In the genomic region with DNA sequence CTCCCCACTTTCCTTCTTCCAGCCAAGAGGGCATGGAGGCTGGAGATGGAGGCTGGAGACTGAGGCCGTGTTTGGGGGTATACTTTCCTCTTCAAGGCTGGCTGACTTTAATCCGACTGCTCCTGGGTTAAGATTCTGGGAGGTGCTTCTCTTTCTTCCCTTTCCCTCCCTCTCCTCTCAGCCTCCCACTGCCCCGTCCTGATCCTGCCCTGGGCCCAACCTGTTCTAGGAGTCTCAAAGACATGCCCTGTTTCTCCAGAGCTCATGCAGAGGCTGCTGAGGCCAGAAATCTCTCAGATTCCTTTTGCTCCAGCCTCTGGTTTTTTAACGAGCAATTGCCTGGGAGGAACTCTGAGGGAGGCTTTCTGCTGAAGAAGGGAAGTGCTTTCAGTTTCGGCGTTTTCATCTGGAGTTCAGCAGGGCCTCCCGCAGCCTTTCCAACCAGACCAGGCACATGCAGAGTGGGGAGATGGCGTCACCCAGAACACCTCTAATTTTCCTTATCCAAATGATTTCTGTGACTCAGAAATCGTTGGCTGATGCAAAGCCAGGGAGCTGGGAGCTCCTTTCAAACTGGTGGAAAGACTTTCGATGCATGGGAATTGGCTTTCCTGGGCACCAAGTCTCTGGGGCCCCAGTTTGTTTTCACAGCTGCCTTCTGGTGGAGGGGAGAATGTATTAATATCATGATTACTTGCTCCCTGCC, we compare ENCODE assay signal across 9 cellular contexts. TPM values are rescaled to one million over a fixed set of nuclear protein-coding genes. Genes with fewer than 3 reads are reported as not detected.
DNase-seq lines count a peak whose midpoint lies in the region; ATAC-seq and TF ChIP-seq lines count a peak whose summit lies in the region.
"Had no signal": no experiment of that assay in that cellular context is flagged by ENCODE, and none has a peak within 500 bp of the region (broad histone marks: within the 10 kb centered on the region; RNA-seq: fewer than 3 reads in every experiment).

No MANE protein-coding gene starts in this region.

- H4K5ac ChIP-seq in IMR-90 (ENCODE audit: low read depth, low read length) = peak overlapping the region; percentile 82

- peak overlapping the region; percentile 75 for H2BK120ac ChIP-seq in IMR-90 (ENCODE audit: low read depth, low read length)

- no peaks in the 10 kb centered on the region for H3K79me1 ChIP-seq in IMR-90 (ENCODE audit: low read depth in 1 of 2, low read length in 2 of 2)

- no CpG with 5 or more reads among the region's 10 CpGs for WGBS in IMR-90 (ENCODE audit: extremely low coverage in 2 of 2, insufficient read length in 1 of 2), 2 experiments
- WGBS in tibial nerve, 2 donors = 9 to 36% methylated on average over 8 to 10 of the region's 10 CpGs

- intact Hi-C loops in IMR-90 (cut with micrococcal nuclease) = loop anchor here (5.0 to 10.0 kb wide), 2 partner anchors 104 to 408 kb away; a partner anchor contains a TSS
- intact Hi-C loops in ascending aorta (cut with DNase I) = loop anchor here (5.0 kb wide), 2 partner anchors 72 to 102 kb away; a partner anchor contains a TSS
- intact Hi-C loops in lower lobe of right lung (cut with DNase I) = no loop called here

- DNase-seq in Ammon's horn (ENCODE audit: low spot score) = peak; percentile 21
- peak; percentile 81 for DNase-seq in IMR-90
- DNase-seq in ascending aorta (ENCODE audit: low spot score in 2 of 2) = peak; percentile 20 to 78
- DNase-seq in lower lobe of right lung = no peak
- DNase-seq in tibial nerve (ENCODE audit: low spot score in 2 of 2) = peak; percentile 23 to 34
- no peak for DNase-seq in cerebellar nuclear complex (lab: John Stamatoyannopoulos, UW)

- H2BK20ac ChIP-seq in IMR-90 (ENCODE audit: low read depth, low read length) = peak overlapping the region; percentile 31

- H2BK5ac ChIP-seq in IMR-90 (ENCODE audit: low read depth, low read length, poor library complexity, severe bottlenecking) = peak overlapping the region; percentile 6

- H3K36me3 ChIP-seq in IMR-90 (ENCODE audit: control insufficient read depth, insufficient read depth, low read length) (no peaks in the 10 kb centered on the region), ascending aorta (no peaks in the 10 kb centered on the region), lower lobe of right lung (no peaks in the 10 kb centered on the region), tibial nerve (no peaks in the 10 kb centered on the region)

- no peaks in the 10 kb centered on the region for H3K9me1 ChIP-seq in IMR-90 (ENCODE audit: insufficient read depth, low read length)

- peak overlapping the region; percentile 41 for H4K91ac ChIP-seq in IMR-90 (ENCODE audit: insufficient read depth, low read depth, low read length)

- TF ChIP-seq RAD21 in IMR-90 (IDR thresholded peaks at IDR 0.05; ENCODE audit: low read length) = no peak

- peak overlapping the region; percentile 55; the same call in 1 of the 3 replicates for H2BK15ac ChIP-seq in IMR-90 (ENCODE audit: low read depth, low read length)

- TF ChIP-seq POLR2A in IMR-90 (IDR thresholded peaks at IDR 0.05; ENCODE audit: low read depth, low read length) (no peak), tibial nerve (IDR thresholded peaks at IDR 0.05) (no peak)

- H4K8ac ChIP-seq in IMR-90 (ENCODE audit: low read depth in 2 of 2, low read length in 2 of 2) = peak overlapping the region; percentile 66; a peak in 3 of 4 replicates

- peak overlapping the region; percentile 69 for H2AFZ ChIP-seq in IMR-90 (replicated peaks; ENCODE audit: low read length, poor library complexity)

- H2AK9ac ChIP-seq in IMR-90 (replicated peaks; ENCODE audit: low read depth, low read length, poor library complexity) = peak overlapping the region; percentile 6

- H3K56ac ChIP-seq in IMR-90 (ENCODE audit: extremely low read depth, insufficient read depth, low read length) = peak overlapping the region; percentile 44; the same call in 1 of the 2 replicates

- H3K27me3 ChIP-seq in IMR-90 (ENCODE audit: control insufficient read depth, insufficient read depth, low read length) = no peaks in the 10 kb centered on the region
- H3K27me3 ChIP-seq in ascending aorta = no peaks in the 10 kb centered on the region
- no peaks in the 10 kb centered on the region for H3K27me3 ChIP-seq in lower lobe of right lung (ENCODE audit: low read depth)
- no peaks in the 10 kb centered on the region for H3K27me3 ChIP-seq in tibial nerve

- CTCF ChIA-PET in IMR-90 (lab: Yijun Ruan, JAX) = no interaction called here

- H3K9ac ChIP-seq in IMR-90 (ENCODE audit: low read depth, low read length) = peak overlapping the region; percentile 63

- H4K20me1 ChIP-seq in IMR-90 (ENCODE audit: insufficient read depth, low read length) = no peaks in the 10 kb centered on the region

- no TSS peak for BruUV-seq in IMR-90 (replicated peaks; lab: Mats Ljungman, UMichigan)

- POLR2A ChIA-PET in IMR-90 (lab: Charles Lee; ENCODE audit: unreplicated experiment) = no interaction called here

- no peak for TF ChIP-seq CTCF in IMR-90 (conservative IDR thresholded peaks at IDR 0.05; ENCODE audit: low read depth, low read length)
- TF ChIP-seq CTCF in ascending aorta (IDR thresholded peaks at IDR 0.05) = no peak
- TF ChIP-seq CTCF in lower lobe of right lung (IDR thresholded peaks at IDR 0.05) = no peak
- TF ChIP-seq CTCF in tibial nerve (IDR thresholded peaks at IDR 0.05) = no peak

- H3K4me3 ChIP-seq in IMR-90 (ENCODE audit: insufficient read depth, low read depth, low read length) (no peak overlapping the region), ascending aorta (peak overlapping the region in 1 of 2 donors; percentile 35), lower lobe of right lung (peak overlapping the region; percentile 21), tibial nerve (peak overlapping the region in 2 of 4 donors; percentile 12 to 23)

- H3K4me2 ChIP-seq in IMR-90 (ENCODE audit: low read depth, low read length) = peak overlapping the region; percentile 63

- peaks cover 4% of the 10 kb centered on the region for H3K4me1 ChIP-seq in IMR-90 (ENCODE audit: control insufficient read depth, insufficient read depth, low read length)
- peaks cover 0 to 7% of the 10 kb centered on the region in 2 donors for H3K4me1 ChIP-seq in ascending aorta
- peaks cover 44% of the 10 kb centered on the region for H3K4me1 ChIP-seq in lower lobe of right lung
- H3K4me1 ChIP-seq in tibial nerve = peaks cover 0 to 31% (median 6%) of the 10 kb centered on the region in 4 donors

- dilution Hi-C loops in IMR-90 (cut with HindIII; ENCODE audit: low sequenced_read_pairs, unreplicated experiment) = no loop called here

- H3K18ac ChIP-seq in IMR-90 (ENCODE audit: low read depth, low read length) = peak overlapping the region; percentile 72; the same call in 1 of the 2 replicates

- peak in 1 of 2 donors; percentile 49 for TF ChIP-seq EP300 in tibial nerve (IDR thresholded peaks at IDR 0.05)

- no peak overlapping the region for H3K23ac ChIP-seq in IMR-90 (ENCODE audit: low read depth, low read length)

- in situ Hi-C loops in IMR-90 (cut with MboI; ENCODE audit: low sequenced_read_pairs) = no loop called here

- ATAC-seq in IMR-90 (ENCODE audit: low read depth) = peak; percentile 73
- ATAC-seq in lower lobe of right lung = peak; percentile 56 to 75
- ATAC-seq in HG02970 (IDR thresholded peaks at IDR 0.05; ENCODE audit: low FRiP score, unreplicated experiment) = no peak
- no peak for ATAC-seq in HG02759 (IDR thresholded peaks at IDR 0.05; ENCODE audit: unreplicated experiment)

- peak overlapping the region; percentile 69 for H3K4ac ChIP-seq in IMR-90 (ENCODE audit: low read depth, low read length)

- 0 out of 2 replicates have a peak overlapping the region, but pooled peaks have one; percentile 11 for H2AK5ac ChIP-seq in IMR-90 (ENCODE audit: low read depth, low read length)

- peak overlapping the region; percentile 93 for H3K27ac ChIP-seq in IMR-90 (ENCODE audit: insufficient read depth, low read length)
- H3K27ac ChIP-seq in ascending aorta = peak overlapping the region; percentile 71 to 76
- peak overlapping the region; percentile 83 for H3K27ac ChIP-seq in lower lobe of right lung
- H3K27ac ChIP-seq in tibial nerve = peak overlapping the region; percentile 56 to 90 (median 74)

- no peaks in the 10 kb centered on the region for H3K9me3 ChIP-seq in IMR-90 (ENCODE audit: control insufficient read depth, insufficient read depth, low read length)
- H3K9me3 ChIP-seq in ascending aorta = no peaks in the 10 kb centered on the region
- H3K9me3 ChIP-seq in lower lobe of right lung = no peaks in the 10 kb centered on the region
- no peaks in the 10 kb centered on the region for H3K9me3 ChIP-seq in tibial nerve

- peak overlapping the region; percentile 14; the same call in 1 of the 2 replicates for H3K14ac ChIP-seq in IMR-90 (replicated peaks; ENCODE audit: low read depth, low read length)

TF ChIP-seq in IMR-90, 13 proteins besides CTCF, POLR2A, EP300 and RAD21:
- TF ChIP-seq FOS (IDR thresholded peaks at IDR 0.05; ENCODE audit: low read depth, low read length) (no peak), BHLHE40 (IDR thresholded peaks at IDR 0.05; ENCODE audit: low read depth, low read length) (peak; percentile 84)
TF ChIP-seq in IMR-90: peak in this region for 1.

RNA-seq across cellular contexts. Expression of a gene that starts 34.5 kb away (rescaled TPM):
- not detected in 2 replicates for total RNA-seq in IMR-90 (2012; rRNA removed)
- not detected in 2 replicates for polyA plus RNA-seq in IMR-90 (2012; rRNA removed)
- polyA plus RNA-seq in IMR-90 (2012; cell fraction: cytosol; rRNA removed) = not detected in 2 replicates
- not detected in 2 replicates for polyA plus RNA-seq in IMR-90 (2012; cell fraction: nucleus; rRNA removed; ENCODE audit: low replicate concordance)
- total RNA-seq in ascending aorta = not detected
- total RNA-seq in lower lobe of right lung = not detected
- not detected for total RNA-seq in tibial nerve
- total RNA-seq: glomerular endothelial cell had no signal

Comparison
In these comparisons a context has a peak if more than half of its experiments do, and no peak if none do; other contexts are left out.
1. DNase-seq: peak in Ammon's horn (single experiment), IMR-90 (single experiment), ascending aorta (2 of 2) and tibial nerve (2 of 2); none in lower lobe of right lung (single experiment) and cerebellar nuclear complex (0 of 2).
2. ATAC-seq: peak in IMR-90 (single experiment) and lower lobe of right lung (2 of 2); none in HG02970 (single experiment) and HG02759 (single experiment).
3. Peak in every context shown above with its lines, with median percentiles within 50 percentile points of each other: H3K27ac ChIP-seq.